In the genomic region with DNA sequence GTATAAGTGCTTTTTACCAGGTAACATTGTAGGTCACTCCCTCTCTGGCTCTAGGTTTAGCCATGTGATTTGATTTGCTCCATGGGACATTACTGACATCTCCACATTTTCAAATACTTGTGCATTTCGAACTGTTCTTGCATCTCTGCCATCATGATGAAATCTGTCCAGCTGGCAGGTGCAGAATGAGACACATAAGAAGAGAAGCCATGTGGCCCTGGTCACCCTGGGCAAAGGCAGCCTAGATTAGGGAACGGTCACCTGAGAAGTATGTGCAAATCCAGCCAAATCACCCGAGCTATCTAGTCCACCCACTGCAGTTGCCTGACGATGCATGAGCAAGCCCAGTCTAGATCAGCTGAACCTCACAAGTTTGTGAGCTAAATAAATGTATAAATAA, we compare ENCODE assay signal across 8 cellular contexts.
"Had no signal": no experiment of that assay in that cellular context is flagged by ENCODE, and none has a peak within 500 bp of the region (broad histone marks: within the 10 kb centered on the region; RNA-seq: fewer than 3 reads in every experiment).

No MANE protein-coding gene starts in this region.

- ATAC-seq: GM23338, HCT116, HepG2 had no signal

- FAIRE-seq: H1, H54, HepG2 had no signal

- DNase-seq: H9, HFFc6, KBM-7 had no signal
